In the genomic region with DNA sequence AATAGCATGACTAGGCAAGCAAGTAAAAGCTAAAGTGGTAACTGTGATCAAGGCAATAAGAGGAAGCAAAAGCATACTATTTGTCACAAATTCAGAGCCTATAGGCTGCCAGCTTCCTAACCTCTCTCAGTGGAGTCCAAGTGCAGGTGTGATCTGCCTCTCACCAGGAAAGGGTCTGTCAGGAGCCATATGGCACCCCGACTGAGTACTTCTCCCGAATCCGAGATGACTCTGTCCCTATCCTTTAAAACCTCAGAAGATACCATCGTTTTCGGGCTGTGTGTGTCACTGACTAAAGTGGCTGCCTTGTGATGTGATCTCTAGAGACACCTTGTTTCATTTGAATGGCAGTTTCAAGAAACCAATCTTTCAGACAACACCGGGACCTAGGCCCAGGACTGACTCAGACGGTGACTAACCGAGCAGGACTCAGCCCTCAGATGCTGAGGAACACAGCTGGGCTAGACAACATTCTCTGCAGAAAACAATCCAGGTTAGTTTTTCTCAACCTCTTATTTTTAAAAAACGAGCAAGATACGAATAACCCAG, we compare ENCODE assay signal across 8 cellular contexts.
DNase-seq lines count a peak whose midpoint lies in the region; ATAC-seq, FAIRE-seq and TF ChIP-seq lines count a peak whose summit lies in the region.

No MANE protein-coding gene starts in this region.

- peak; percentile 83 for FAIRE-seq in RCC 7860 (lab: Jason Lieb, UNC)

- no peak for TF ChIP-seq CTCF in cardiac fibroblast (IDR thresholded peaks at IDR 0.05; ENCODE audit: low read depth, low read length)
- TF ChIP-seq CTCF in omental fat pad (IDR thresholded peaks at IDR 0.05) = no peak

- DNase-seq in RCC 7860 (ENCODE audit: low spot score) (peak; percentile 64), cardiac fibroblast (ENCODE audit: low read depth in 2 of 2) (peak; percentile 83 to 94), omental fat pad (ENCODE audit: low spot score) (no peak), NCI-H2227 treated with DMSO at 0.1 percent for 48 hours (lab: John Stamatoyannopoulos, UW) (no peak), inferior parietal cortex (ENCODE audit: extremely low spot score) (no peak), SIG-M5 (lab: John Stamatoyannopoulos, UW) (no peak)

- H3K4me3 ChIP-seq in cardiac fibroblast (replicated peaks in 1 of 2; ENCODE audit: low read depth in 2 of 2, low read length in 2 of 2) = peak overlapping the region in 1 of 2 donors; percentile 31

- ATAC-seq in GM18517 (IDR thresholded peaks at IDR 0.05; ENCODE audit: unreplicated experiment) (peak; percentile 57), HG02610 (IDR thresholded peaks at IDR 0.05; ENCODE audit: unreplicated experiment) (peak; percentile 63), omental fat pad (ENCODE audit: low FRiP score) (peak; percentile 71)

Comparison
In these comparisons a context has a peak if more than half of its experiments do, and no peak if none do; other contexts are left out.
1. DNase-seq: peak in RCC 7860 (single experiment) and cardiac fibroblast (2 of 2); none in omental fat pad (single experiment), NCI-H2227 treated with DMSO at 0.1 percent for 48 hours (single experiment), inferior parietal cortex (single experiment) and SIG-M5 (single experiment).
2. Peak in every context shown above with its lines, with median percentiles within 50 percentile points of each other: ATAC-seq.